In the genomic region with DNA sequence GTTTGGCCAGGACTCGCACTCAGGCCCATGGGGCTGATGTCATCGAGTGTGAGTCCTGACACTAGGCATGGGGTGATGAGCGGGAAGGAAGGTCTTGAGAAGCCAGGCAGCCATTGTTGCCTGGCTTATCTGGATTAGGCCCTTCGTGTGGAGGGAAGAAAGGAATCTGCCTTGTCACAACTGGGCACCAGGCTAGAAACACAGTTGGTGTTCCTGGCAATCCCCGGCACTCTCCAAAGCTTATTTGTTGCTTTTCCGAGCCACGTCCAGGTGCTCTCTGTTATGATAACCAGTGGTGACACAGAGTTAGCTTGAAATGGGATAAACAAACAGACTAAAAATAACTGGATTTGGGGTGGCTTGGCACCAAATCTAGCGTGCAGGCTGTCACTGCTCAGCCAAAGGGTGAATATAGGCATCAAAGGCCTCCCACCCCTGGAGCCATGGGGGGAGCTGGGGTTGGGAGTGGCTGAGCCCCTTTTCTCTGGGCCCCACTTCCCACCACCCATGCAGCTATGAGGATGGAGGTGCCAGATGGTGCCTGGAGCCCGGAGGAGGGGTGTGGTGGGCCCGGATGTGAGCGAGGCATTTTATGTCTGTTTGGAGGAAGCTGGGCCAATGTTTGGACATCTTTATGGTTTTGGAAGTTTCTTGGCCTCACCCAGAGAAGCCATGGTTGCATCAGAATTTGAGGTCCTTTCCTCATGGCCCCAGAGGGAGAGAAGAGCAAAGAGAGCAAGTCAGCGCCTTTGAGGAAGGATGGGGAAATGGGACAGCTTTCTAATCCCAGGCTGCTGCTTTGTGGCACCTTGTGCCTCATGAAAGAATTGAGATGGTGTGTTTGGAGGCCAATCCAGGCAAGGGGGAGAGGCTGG, we compare ENCODE assay signal across 24 cellular contexts.
DNase-seq lines count a peak whose midpoint lies in the region; ATAC-seq, FAIRE-seq and TF ChIP-seq lines count a peak whose summit lies in the region.
"Had no signal": no experiment of that assay in that cellular context is flagged by ENCODE, and none has a peak within 500 bp of the region (broad histone marks: within the 10 kb centered on the region; RNA-seq: fewer than 3 reads in every experiment).

No MANE protein-coding gene starts in this region.

- H3K4me3 ChIP-seq in Caco-2 (ENCODE audit: low read depth, low read length) (no peak overlapping the region), NB4 (ENCODE audit: low read depth, low read length) (no peak overlapping the region), esophagus (ENCODE audit: low read depth in 1 of 2, low read length in 2 of 2) (no peak overlapping the region), gastrocnemius medialis (no peak overlapping the region), small intestine (ENCODE audit: low read depth in 1 of 2, low read length in 2 of 2) (no peak overlapping the region)
- H3K4me3 ChIP-seq: heart left ventricle, skin epidermis had no signal

- H3K27ac ChIP-seq in esophagus (ENCODE audit: low read depth in 2 of 2, low read length in 1 of 2) (peak overlapping the region; percentile 91 to 97), gastrocnemius medialis (peak overlapping the region in 1 of 4 donors; percentile 52), small intestine (ENCODE audit: low read depth in 1 of 2, low read length in 1 of 2) (peak overlapping the region in 1 of 2 donors; percentile 28)
- H3K27ac ChIP-seq: heart left ventricle, skin epidermis had no signal

- H3K9me3 ChIP-seq in Caco-2 (no peaks in the 10 kb centered on the region), esophagus (ENCODE audit: control insufficient read depth in 2 of 2, insufficient read depth in 1 of 2, low read depth in 1 of 2, low read length in 1 of 2) (no peaks in the 10 kb centered on the region), gastrocnemius medialis (no peaks in the 10 kb centered on the region), small intestine (ENCODE audit: control insufficient read depth, low read depth) (no peaks in the 10 kb centered on the region)
- H3K9me3 ChIP-seq: heart left ventricle had no signal

- DNase-seq in Caco-2 (no peak), NB4 (ENCODE audit: low read depth) (peak; percentile 38), gastrocnemius medialis (no peak), small intestine (no peak)
- DNase-seq in activated naive CD4-positive, alpha-beta T cell (lab: John Stamatoyannopoulos, UW) = no peak
- DNase-seq in activated T-cell treated with anti-CD3 and anti-CD28 coated beads, Interleukin-2, amount 50 U/mL, for 72 hours = no peak
- DNase-seq: activated CD4-positive, alpha-beta T cell treated with anti-CD3 and anti-CD28 coated beads, Interleukin-2, amount 10 ng/mL, durations not matched to agents 7 days and 5 days; activated CD8-positive, alpha-beta memory T cell treated with anti-CD3 and anti-CD28 coated beads, Interleukin-2, amount 10 ng/mL, durations not matched to agents 7 days and 5 days; activated naive CD4-positive, alpha-beta T cell treated with anti-CD3 and anti-CD28 coated beads, Interleukin-2, amount 50 U/mL, for 16 hours; anterior cingulate cortex; caudate nucleus; CD4-positive, CD25-positive, alpha-beta regulatory T cell; DMS53; heart left ventricle; NCI-H524 treated with DMSO at 0.1 percent for 48 hours; nucleus accumbens; RPMI8226; stimulated activated CD4-positive, alpha-beta T cell treated with anti-CD3 and anti-CD28 coated beads, Interleukin-2, amount 100 ng/mL, for 24 hours had no signal

- ATAC-seq in gastrocnemius medialis = peak; percentile 26 to 27
- ATAC-seq in activated T-cell treated with anti-CD3 and anti-CD28 coated beads, Interleukin-2, amount 50 U/mL, for 72 hours (replicated peaks in 1 of 2) = no peak
- ATAC-seq: activated CD8-positive, alpha-beta memory T cell treated with anti-CD3 and anti-CD28 coated beads, Interleukin-2, amount 10 ng/mL, durations not matched to agents 7 days and 5 days; heart left ventricle; left colon had no signal

- POLR2A ChIA-PET in Caco-2 (lab: Charles Lee) = no interaction called here

- peaks cover 14% of the 10 kb centered on the region for H3K36me3 Mint-ChIP-seq in Caco-2 (ENCODE audit: insufficient read depth, unreplicated experiment)
- no peaks in the 10 kb centered on the region for H3K36me3 Mint-ChIP-seq in activated T-cell treated with anti-CD3 and anti-CD28 coated beads, Interleukin-2, amount 50 U/mL, for 72 hours (ENCODE audit: insufficient read depth in 2 of 2)
- H3K36me3 Mint-ChIP-seq: activated CD8-positive, alpha-beta memory T cell treated with anti-CD3 and anti-CD28 coated beads, Interleukin-2, amount 10 ng/mL, durations not matched to agents 7 days and 5 days; CD4-positive, CD25-positive, alpha-beta regulatory T cell had no signal

- H3K27me3 Mint-ChIP-seq in Caco-2 (ENCODE audit: insufficient read depth, unreplicated experiment) = no peaks in the 10 kb centered on the region
- H3K27me3 Mint-ChIP-seq in activated T-cell treated with anti-CD3 and anti-CD28 coated beads, Interleukin-2, amount 50 U/mL, for 72 hours (ENCODE audit: low read depth) = peaks cover 5% of the 10 kb centered on the region
- H3K27me3 Mint-ChIP-seq: activated CD4-positive, alpha-beta T cell treated with anti-CD3 and anti-CD28 coated beads, Interleukin-2, amount 10 ng/mL, durations not matched to agents 7 days and 5 days had no signal

- H3K9me3 Mint-ChIP-seq in Caco-2 (ENCODE audit: unreplicated experiment) = no peaks in the 10 kb centered on the region
- H3K9me3 Mint-ChIP-seq in activated T-cell treated with anti-CD3 and anti-CD28 coated beads, Interleukin-2, amount 50 U/mL, for 72 hours = no peaks in the 10 kb centered on the region
- H3K9me3 Mint-ChIP-seq: activated CD4-positive, alpha-beta T cell treated with anti-CD3 and anti-CD28 coated beads, Interleukin-2, amount 10 ng/mL, durations not matched to agents 7 days and 5 days; activated T-helper 1 cell treated with anti-CD3 and anti-CD28 coated beads, Interleukin-12 subunit alpha, Interleukin-12 subunit beta, Interleukin-2, Interleukin-4 antibody, amounts not matched to agents 30 ng/mL and 10 ng/mL and 1 ng/mL, durations not matched to agents 14 hours and 24 hours and 36 hours; CD4-positive, CD25-positive, alpha-beta regulatory T cell had no signal

- BruUV-seq in Caco-2 (replicated peaks; lab: Mats Ljungman, UMichigan) = no TSS peak

- FAIRE-seq in small intestine (lab: Jason Lieb, UNC) = no peak
- FAIRE-seq: endothelial cell of umbilical vein, G401.6 had no signal

- no peaks in the 10 kb centered on the region for H3K27me3 ChIP-seq in Caco-2 (replicated peaks; ENCODE audit: control insufficient read depth, insufficient read depth, low read length)
- H3K27me3 ChIP-seq in esophagus (ENCODE audit: control insufficient read depth in 1 of 2, insufficient read depth in 2 of 2, low read length in 2 of 2) = no peaks in the 10 kb centered on the region
- H3K27me3 ChIP-seq in gastrocnemius medialis = no peaks in the 10 kb centered on the region
- H3K27me3 ChIP-seq in small intestine (ENCODE audit: control insufficient read depth in 2 of 2, insufficient read depth in 2 of 2, low read length in 2 of 2) = no peaks in the 10 kb centered on the region

- CTCF ChIA-PET in Caco-2 (lab: Charles Lee) = no interaction called here

- peaks cover 70% of the 10 kb centered on the region for H3K4me1 Mint-ChIP-seq in Caco-2 (ENCODE audit: low read depth, unreplicated experiment)
- H3K4me1 Mint-ChIP-seq in activated T-cell treated with anti-CD3 and anti-CD28 coated beads, Interleukin-2, amount 50 U/mL, for 72 hours (ENCODE audit: low read depth) = peaks cover 5% of the 10 kb centered on the region
- H3K4me1 Mint-ChIP-seq: activated CD4-positive, alpha-beta T cell treated with anti-CD3 and anti-CD28 coated beads, Interleukin-2, amount 10 ng/mL, durations not matched to agents 7 days and 5 days had no signal

- peak overlapping the region; percentile 25 for H3K4me3 Mint-ChIP-seq in Caco-2 (ENCODE audit: unreplicated experiment)
- H3K4me3 Mint-ChIP-seq in activated T-cell treated with anti-CD3 and anti-CD28 coated beads, Interleukin-2, amount 50 U/mL, for 72 hours = no peak overlapping the region
- H3K4me3 Mint-ChIP-seq: activated CD4-positive, alpha-beta T cell treated with anti-CD3 and anti-CD28 coated beads, Interleukin-2, amount 10 ng/mL, durations not matched to agents 7 days and 5 days; activated CD8-positive, alpha-beta memory T cell treated with anti-CD3 and anti-CD28 coated beads, Interleukin-2, amount 10 ng/mL, durations not matched to agents 7 days and 5 days; activated T-helper 1 cell treated with anti-CD3 and anti-CD28 coated beads, Interleukin-12 subunit alpha, Interleukin-12 subunit beta, Interleukin-2, Interleukin-4 antibody, amounts not matched to agents 30 ng/mL and 10 ng/mL and 1 ng/mL, durations not matched to agents 14 hours and 24 hours and 36 hours; CD4-positive, CD25-positive, alpha-beta regulatory T cell had no signal

- H3K27ac Mint-ChIP-seq in Caco-2 (ENCODE audit: unreplicated experiment) = peak overlapping the region; percentile 91
- H3K27ac Mint-ChIP-seq in activated T-cell treated with anti-CD3 and anti-CD28 coated beads, Interleukin-2, amount 50 U/mL, for 72 hours = no peak overlapping the region
- H3K27ac Mint-ChIP-seq: activated CD4-positive, alpha-beta T cell treated with anti-CD3 and anti-CD28 coated beads, Interleukin-2, amount 10 ng/mL, durations not matched to agents 7 days and 5 days; activated CD8-positive, alpha-beta memory T cell treated with anti-CD3 and anti-CD28 coated beads, Interleukin-2, amount 10 ng/mL, durations not matched to agents 7 days and 5 days; activated T-helper 1 cell treated with anti-CD3 and anti-CD28 coated beads, Interleukin-12 subunit alpha, Interleukin-12 subunit beta, Interleukin-2, Interleukin-4 antibody, amounts not matched to agents 30 ng/mL and 10 ng/mL and 1 ng/mL, durations not matched to agents 14 hours and 24 hours and 36 hours; CD4-positive, CD25-positive, alpha-beta regulatory T cell had no signal

- TF ChIP-seq POLR2A in NB4 (IDR thresholded peaks at IDR 0.05; ENCODE audit: extremely low read depth, insufficient read length) = no peak
- no peak for TF ChIP-seq POLR2A in gastrocnemius medialis (IDR thresholded peaks at IDR 0.05)

- 64 to 67% methylated on average over 12 of the region's 12 CpGs for WGBS in esophagus, 2 donors
- 77 to 92% (median 83%) methylated on average over 12 of the region's 12 CpGs for WGBS in small intestine, 3 donors

- H3K4me1 ChIP-seq in Caco-2 = peaks cover 62% of the 10 kb centered on the region
- peaks cover 7 to 56% of the 10 kb centered on the region in 2 donors for H3K4me1 ChIP-seq in esophagus (ENCODE audit: control insufficient read depth in 2 of 2, insufficient read depth in 2 of 2, low read length in 1 of 2)
- peaks cover 0 to 4% of the 10 kb centered on the region in 2 donors for H3K4me1 ChIP-seq in gastrocnemius medialis
- H3K4me1 ChIP-seq in small intestine (ENCODE audit: control insufficient read depth in 2 of 2, insufficient read depth in 1 of 2, low read depth in 1 of 2, low read length in 1 of 2) = peaks cover 12 to 29% of the 10 kb centered on the region in 2 donors
- H3K4me1 ChIP-seq: heart left ventricle had no signal

- no peak for TF ChIP-seq CTCF in Caco-2 (IDR thresholded peaks at IDR 0.05; ENCODE audit: insufficient read depth in 1 of 2, low read depth in 1 of 2, low read length in 1 of 2, severe bottlenecking in 1 of 2, unreplicated experiment in 1 of 2)
- TF ChIP-seq CTCF in NB4 (IDR thresholded peaks at IDR 0.05; ENCODE audit: low read depth, low read length) = no peak
- no peak for TF ChIP-seq CTCF in gastrocnemius medialis (IDR thresholded peaks at IDR 0.05 in 4 of 5, conservative IDR thresholded peaks at IDR 0.05 in 1 of 5)

- in situ Hi-C loops in gastrocnemius medialis (cut with MboI; ENCODE audit: low sequenced_read_pairs in 4 of 4) = no loop called here

- intact Hi-C loops in Caco-2 (cut with micrococcal nuclease; ENCODE audit: unreplicated experiment) = loop anchor here (5.0 to 10.0 kb wide), 2 partner anchors 35 to 173 kb away; no protein-coding TSS in a partner anchor
- intact Hi-C loops in gastrocnemius medialis (cut with DNase I; ENCODE audit: low total_unique reads) = no loop called here

- H3K36me3 ChIP-seq in Caco-2 (ENCODE audit: control insufficient read depth, insufficient read depth, low read length) = no peaks in the 10 kb centered on the region
- H3K36me3 ChIP-seq in esophagus (ENCODE audit: control insufficient read depth in 2 of 2, insufficient read depth in 2 of 2, low read length in 1 of 2) = no peaks in the 10 kb centered on the region
- H3K36me3 ChIP-seq in gastrocnemius medialis = no peaks in the 10 kb centered on the region
- H3K36me3 ChIP-seq in small intestine (ENCODE audit: control insufficient read depth in 2 of 2, insufficient read depth in 2 of 2, low read length in 2 of 2) = no peaks in the 10 kb centered on the region
- H3K36me3 ChIP-seq: heart left ventricle had no signal

Comparison
In these comparisons a context has a peak if more than half of its experiments do, and no peak if none do; other contexts are left out.
1. ATAC-seq: peak in gastrocnemius medialis (2 of 2); none in activated T-cell treated with anti-CD3 and anti-CD28 coated beads, Interleukin-2, amount 50 U/mL, for 72 hours (0 of 2).